Comparison of ENCODE assay signal across 11 cellular contexts in the genomic region with DNA sequence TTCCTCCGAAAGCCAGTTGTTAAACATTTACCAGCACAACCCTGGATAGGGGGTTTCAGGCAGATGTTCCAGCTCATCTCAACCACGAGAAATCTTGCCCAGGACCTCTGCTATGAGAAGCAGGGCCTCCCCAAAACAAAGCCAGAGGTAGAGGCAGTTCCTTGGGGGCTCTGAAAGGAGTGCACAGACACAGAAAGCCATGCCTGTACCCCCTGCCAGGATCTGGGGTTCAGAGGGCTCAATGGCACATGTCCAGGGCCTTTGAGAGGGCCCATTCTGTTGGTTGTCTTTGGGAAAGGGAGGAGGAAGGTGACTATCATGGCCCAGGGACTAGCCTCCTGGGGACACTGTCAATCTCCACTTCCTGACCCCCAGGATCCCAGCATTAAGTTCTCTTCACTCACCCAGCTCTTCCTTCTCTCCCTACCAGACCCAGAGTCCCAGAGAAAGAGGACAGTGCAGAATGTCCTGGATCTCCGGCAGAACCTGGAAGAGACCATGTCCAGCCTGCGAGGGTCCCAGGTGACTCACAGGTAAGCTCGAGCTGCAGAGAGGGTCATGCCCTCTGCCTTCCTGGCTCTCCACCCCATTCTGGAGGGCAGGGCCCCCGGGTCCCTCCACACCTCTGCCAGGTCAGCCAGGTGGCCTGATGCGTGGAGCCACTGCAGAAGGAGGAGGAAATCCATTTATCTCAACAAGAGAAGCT.
DNase-seq lines count a peak whose midpoint lies in the region; FAIRE-seq and TF ChIP-seq lines count a peak whose summit lies in the region.
"Had no signal": no experiment of that assay in that cellular context is flagged by ENCODE, and none has a peak within 500 bp of the region (broad histone marks: within the 10 kb centered on the region; RNA-seq: fewer than 3 reads in every experiment).

No MANE protein-coding gene starts in this region.

- H3K9ac ChIP-seq in GM23248 (peak overlapping the region; percentile 81), kidney (ENCODE audit: low read length in 2 of 2) (no peak overlapping the region)

- H3K4me1 ChIP-seq in GM23248 (ENCODE audit: insufficient read depth) (peaks cover 82% of the 10 kb centered on the region), ascending aorta (peaks cover 51 to 68% of the 10 kb centered on the region in 2 donors), kidney (ENCODE audit: control insufficient read depth in 1 of 2, insufficient read depth in 1 of 2, low read depth in 1 of 2, low read length in 2 of 2) (peaks cover 12 to 14% of the 10 kb centered on the region in 2 donors)

- DNase-seq in GM23248 (no peak), ascending aorta (ENCODE audit: low spot score in 2 of 2) (no peak), kidney (no peak), HEK293T (ENCODE audit: extremely low spot score) (no peak), DMS114 treated with DMSO at 0.1 percent for 48 hours (lab: John Stamatoyannopoulos, UW; ENCODE audit: unreplicated experiment) (no peak)
- DNase-seq in stimulated activated CD4-positive, alpha-beta T cell treated with anti-CD3 and anti-CD28 coated beads, Interleukin-12 subunit alpha, Interleukin-12 subunit beta, amount 100 ng/mL, for 4 hours = no peak
- DNase-seq in activated T-cell treated with anti-CD3 and anti-CD28 coated beads, Interleukin-2, amount 50 U/mL, for 1 hour = no peak
- DNase-seq: GDM1; NCI-H2081 treated with DMSO at 0.1 percent for 48 hours; stimulated activated CD4-positive, alpha-beta T cell treated with anti-CD3 and anti-CD28 coated beads, Interleukin-15, amount 100 ng/mL, for 24 hours had no signal

- H2AFZ ChIP-seq in GM23248 = no peak overlapping the region

- H3K9me2 ChIP-seq in GM23248 (ENCODE audit: insufficient read depth) = no peaks in the 10 kb centered on the region

- 72 to 76% methylated on average over 7 of the region's 7 CpGs for WGBS in GM23248 (ENCODE audit: low coverage in 1 of 2, low lambda C conversion rate in 2 of 2, missing lambda C conversion rate in 2 of 2), 2 experiments

- peak overlapping the region; percentile 15 for H3K4me2 ChIP-seq in GM23248 (ENCODE audit: unreplicated experiment)

- peaks cover 86% of the 10 kb centered on the region for H3F3A ChIP-seq in GM23248 (ENCODE audit: insufficient read depth)

- in situ Hi-C loops in GM23248 (cut with MboI) = loop anchor here (5.0 kb wide), 1 partner anchor 80 kb away; no protein-coding TSS in a partner anchor

- H3K9me3 ChIP-seq in GM23248 (ENCODE audit: low read depth) (no peaks in the 10 kb centered on the region), ascending aorta (no peaks in the 10 kb centered on the region), kidney (ENCODE audit: control insufficient read depth in 1 of 2, low read length in 2 of 2) (no peaks in the 10 kb centered on the region)

- peaks cover 8% of the 10 kb centered on the region; the same call in 1 of the 2 replicates for H3K36me3 ChIP-seq in GM23248 (ENCODE audit: low read depth)
- H3K36me3 ChIP-seq in ascending aorta = no peaks in the 10 kb centered on the region
- H3K36me3 ChIP-seq in kidney (ENCODE audit: control insufficient read depth in 1 of 2, insufficient read depth in 2 of 2, low read length in 2 of 2) = no peaks in the 10 kb centered on the region

- intact Hi-C loops in ascending aorta (cut with DNase I) = loop anchor here (2.0 kb wide), 1 partner anchor 38 kb away; no protein-coding TSS in a partner anchor
- intact Hi-C loops in kidney (cut with DNase I) = no loop called here

- peak overlapping the region; percentile 99 for H3K27ac ChIP-seq in GM23248
- H3K27ac ChIP-seq in ascending aorta = peak overlapping the region; percentile 93 to 97
- H3K27ac ChIP-seq in kidney (ENCODE audit: low read depth in 2 of 2, low read length in 2 of 2) = peak overlapping the region; percentile 67 to 85
- peak overlapping the region in 20 of 21 experiments; percentile 58 to 91 (median 79) for H3K27ac ChIP-seq in skin epidermis

- POLR2A ChIA-PET in HEK293T (lab: Yijun Ruan, JAX) = interaction anchor here (1.0 to 1.6 kb wide), 2 partner anchors 9 to 72 kb away, joined by 3 read pairs; no protein-coding TSS in a partner anchor

- CTCF ChIA-PET in HEK293T (lab: Yijun Ruan, JAX) = interaction anchor here (0.5 to 8.8 kb wide), 6 partner anchors 11 to 200 kb away, joined by 3 to 110 read pairs (median 4); no protein-coding TSS in a partner anchor

- no peaks in the 10 kb centered on the region for H3K27me3 ChIP-seq in GM23248 (replicated peaks; ENCODE audit: insufficient read depth)
- H3K27me3 ChIP-seq in ascending aorta = no peaks in the 10 kb centered on the region

- H3K4me3 ChIP-seq in GM23248 = no peak overlapping the region
- no peak overlapping the region for H3K4me3 ChIP-seq in ascending aorta
- H3K4me3 ChIP-seq in kidney (ENCODE audit: low read length in 2 of 2) = no peak overlapping the region
- no peak overlapping the region for H3K4me3 ChIP-seq in skin epidermis

- FAIRE-seq in kidney (lab: Jason Lieb, UNC) = no peak

- TF ChIP-seq CTCF in ascending aorta (IDR thresholded peaks at IDR 0.05) (no peak), kidney (IDR thresholded peaks at IDR 0.05; ENCODE audit: borderline replicate concordance, extremely low read depth, insufficient read depth) (no peak)

- no peaks in the 10 kb centered on the region for H4K20me1 ChIP-seq in GM23248 (ENCODE audit: insufficient read depth)

- H3K79me2 ChIP-seq in GM23248 (ENCODE audit: insufficient read depth) = peaks cover 75% of the 10 kb centered on the region

TF ChIP-seq in HEK293T, 16 proteins besides CTCF, POLR2A, EP300 and RAD21:
- TF ChIP-seq SUZ12 (IDR thresholded peaks at IDR 0.05) = no peak
- TF ChIP-seq CTBP1 (IDR thresholded peaks at IDR 0.05; ENCODE audit: borderline replicate concordance) = no peak
- no peak for TF ChIP-seq FOXA1 (IDR thresholded peaks at IDR 0.05)
- TF ChIP-seq ZNF384 (IDR thresholded peaks at IDR 0.05) = no peak
- no peak for TF ChIP-seq HDGF (IDR thresholded peaks at IDR 0.05; ENCODE audit: borderline replicate concordance)
- TF ChIP-seq SP1 (IDR thresholded peaks at IDR 0.05) = no peak
- TF ChIP-seq FOXM1 (IDR thresholded peaks at IDR 0.05; ENCODE audit: borderline replicate concordance) = no peak
TF ChIP-seq in HEK293T: peak in this region for 0.
